ENCODE assay signal across 9 cellular contexts in genomic region chr12:62632521-62632920, GRCh38.
DNase-seq lines count a peak whose midpoint lies in the region; ATAC-seq and TF ChIP-seq lines count a peak whose summit lies in the region.
"Had no signal": no experiment of that assay in that cellular context is flagged by ENCODE, and none has a peak within 500 bp of the region (broad histone marks: within the 10 kb centered on the region; RNA-seq: fewer than 3 reads in every experiment).

No MANE protein-coding gene starts in this region.

- 17% methylated on average over 17 of the region's 17 CpGs for WGBS in ectodermal cell, 2 experiments

- DNase-seq in T-helper 1 cell (no peak), HFFc6 (peak; percentile 25), Panc1 (ENCODE audit: low read depth, low spot score) (no peak), lower lobe of right lung (peak; percentile 57)
- DNase-seq: DND-41 had no signal

- H3K36me3 Mint-ChIP-seq in T-helper 1 cell treated with Interleukin-12 subunit alpha and Interleukin-12 subunit beta and Interleukin-4 antibody, amounts not matched to agents 30 μg/mL and 1 μg/mL, for 36 hours (ENCODE audit: low read depth), result no peaks in the 10 kb centered on the region
- H3K36me3 Mint-ChIP-seq in HFFc6 (ENCODE audit: low read depth), result no peaks in the 10 kb centered on the region

- H3K4me3 Mint-ChIP-seq in T-helper 1 cell treated with Interleukin-12 subunit alpha and Interleukin-12 subunit beta and Interleukin-4 antibody, amounts not matched to agents 30 μg/mL and 1 μg/mL, for 36 hours, result peak overlapping the region; percentile 66
- peak overlapping the region; percentile 85 for H3K4me3 Mint-ChIP-seq in HFFc6

- peak; percentile 78 for ATAC-seq in Panc1
- peak; percentile 54 to 72 for ATAC-seq in lower lobe of right lung
- no peak for ATAC-seq in HG03521 (IDR thresholded peaks at IDR 0.05; ENCODE audit: unreplicated experiment)

- H3K9me3 Mint-ChIP-seq in T-helper 1 cell treated with Interleukin-12 subunit alpha and Interleukin-12 subunit beta and Interleukin-4 antibody, amounts not matched to agents 30 μg/mL and 1 μg/mL, for 36 hours, result no peaks in the 10 kb centered on the region
- H3K9me3 Mint-ChIP-seq in HFFc6, result no peaks in the 10 kb centered on the region

- no TSS peak for BruUV-seq in Panc1 (replicated peaks; lab: Mats Ljungman, UMichigan)

- H3K36me3 ChIP-seq in Panc1 (ENCODE audit: control insufficient read depth, insufficient read depth, low read length) (no peaks in the 10 kb centered on the region), ectodermal cell (ENCODE audit: control insufficient read depth, insufficient read depth, low read length) (no peaks in the 10 kb centered on the region), lower lobe of right lung (no peaks in the 10 kb centered on the region)

- CTCF ChIA-PET in Panc1 (lab: Charles Lee), result no interaction called here

- no peak overlapping the region for H3K27ac Mint-ChIP-seq in T-helper 1 cell treated with Interleukin-12 subunit alpha and Interleukin-12 subunit beta and Interleukin-4 antibody, amounts not matched to agents 30 μg/mL and 1 μg/mL, for 36 hours
- peak overlapping the region; percentile 56; the same call in 1 of the 2 replicates for H3K27ac Mint-ChIP-seq in HFFc6

- peaks cover 5% of the 10 kb centered on the region for H3K4me1 Mint-ChIP-seq in T-helper 1 cell treated with Interleukin-12 subunit alpha and Interleukin-12 subunit beta and Interleukin-4 antibody, amounts not matched to agents 30 μg/mL and 1 μg/mL, for 36 hours (ENCODE audit: low read depth)
- peaks cover 35% of the 10 kb centered on the region for H3K4me1 Mint-ChIP-seq in HFFc6 (ENCODE audit: low read depth)

- H3K27me3 ChIP-seq in Panc1 (ENCODE audit: control insufficient read depth, insufficient read depth, low read length) (no peaks in the 10 kb centered on the region), ectodermal cell (ENCODE audit: control insufficient read depth, insufficient read depth, low read length, poor library complexity, severe bottlenecking) (peaks cover 44% of the 10 kb centered on the region), lower lobe of right lung (ENCODE audit: low read depth) (no peaks in the 10 kb centered on the region)

- H3K4me3 ChIP-seq in Panc1 (ENCODE audit: low read depth in 2 of 2, low read length in 2 of 2), result peak overlapping the region; percentile 55 to 71
- peak overlapping the region; percentile 42 for H3K4me3 ChIP-seq in ectodermal cell (ENCODE audit: insufficient read depth, low read depth, low read length)
- H3K4me3 ChIP-seq in lower lobe of right lung, result peak overlapping the region; percentile 63

- intact Hi-C loops in Panc1 (cut with micrococcal nuclease; ENCODE audit: unreplicated experiment) (no loop called here), lower lobe of right lung (cut with DNase I) (no loop called here)

- TF ChIP-seq CTCF in HFFc6 (IDR thresholded peaks at IDR 0.05) (no peak), Panc1 (IDR thresholded peaks at IDR 0.05) (no peak), lower lobe of right lung (IDR thresholded peaks at IDR 0.05) (no peak)

- peaks cover 13% of the 10 kb centered on the region for H3K4me1 ChIP-seq in Panc1 (ENCODE audit: control insufficient read depth, insufficient read depth, low read length)
- H3K4me1 ChIP-seq in ectodermal cell (ENCODE audit: control insufficient read depth, insufficient read depth, low read length), result peaks cover 21% of the 10 kb centered on the region
- H3K4me1 ChIP-seq in lower lobe of right lung, result peaks cover 10% of the 10 kb centered on the region

- in situ Hi-C loops in Panc1 (cut with HindIII; ENCODE audit: low pct_unique_long_range_greater_than_20kb, low sequenced_read_pairs), result no loop called here

- peaks cover 80% of the 10 kb centered on the region for H3K27me3 Mint-ChIP-seq in T-helper 1 cell treated with Interleukin-12 subunit alpha and Interleukin-12 subunit beta and Interleukin-4 antibody, amounts not matched to agents 30 μg/mL and 1 μg/mL, for 36 hours (ENCODE audit: low read depth)
- no peaks in the 10 kb centered on the region for H3K27me3 Mint-ChIP-seq in HFFc6 (ENCODE audit: insufficient read depth)

- H3K9me3 ChIP-seq in Panc1 (ENCODE audit: control insufficient read depth, insufficient read depth, low read depth, low read length) (no peaks in the 10 kb centered on the region), ectodermal cell (ENCODE audit: control insufficient read depth, low read length) (no peaks in the 10 kb centered on the region), lower lobe of right lung (no peaks in the 10 kb centered on the region)

- POLR2A ChIA-PET in Panc1 (lab: Charles Lee), result no interaction called here

- H3K27ac ChIP-seq in Panc1 (ENCODE audit: low read length) (peak overlapping the region; percentile 67), ectodermal cell (ENCODE audit: insufficient read depth, low read depth, low read length, poor library complexity, severe bottlenecking) (no peak overlapping the region), lower lobe of right lung (peak overlapping the region; percentile 42), temporal lobe (ENCODE audit: low read depth, low read length) (peak overlapping the region; percentile 22)

Comparison
In these comparisons a context has a peak if more than half of its experiments do, and no peak if none do; other contexts are left out.
1. DNase-seq: peak in HFFc6 (single experiment) and lower lobe of right lung (single experiment); none in T-helper 1 cell (0 of 5) and Panc1 (single experiment).
2. Peak in every context shown above with its lines, with median percentiles within 50 percentile points of each other: H3K4me3 ChIP-seq.